ENCODE assay signal across 30 cellular contexts in the genomic region with DNA sequence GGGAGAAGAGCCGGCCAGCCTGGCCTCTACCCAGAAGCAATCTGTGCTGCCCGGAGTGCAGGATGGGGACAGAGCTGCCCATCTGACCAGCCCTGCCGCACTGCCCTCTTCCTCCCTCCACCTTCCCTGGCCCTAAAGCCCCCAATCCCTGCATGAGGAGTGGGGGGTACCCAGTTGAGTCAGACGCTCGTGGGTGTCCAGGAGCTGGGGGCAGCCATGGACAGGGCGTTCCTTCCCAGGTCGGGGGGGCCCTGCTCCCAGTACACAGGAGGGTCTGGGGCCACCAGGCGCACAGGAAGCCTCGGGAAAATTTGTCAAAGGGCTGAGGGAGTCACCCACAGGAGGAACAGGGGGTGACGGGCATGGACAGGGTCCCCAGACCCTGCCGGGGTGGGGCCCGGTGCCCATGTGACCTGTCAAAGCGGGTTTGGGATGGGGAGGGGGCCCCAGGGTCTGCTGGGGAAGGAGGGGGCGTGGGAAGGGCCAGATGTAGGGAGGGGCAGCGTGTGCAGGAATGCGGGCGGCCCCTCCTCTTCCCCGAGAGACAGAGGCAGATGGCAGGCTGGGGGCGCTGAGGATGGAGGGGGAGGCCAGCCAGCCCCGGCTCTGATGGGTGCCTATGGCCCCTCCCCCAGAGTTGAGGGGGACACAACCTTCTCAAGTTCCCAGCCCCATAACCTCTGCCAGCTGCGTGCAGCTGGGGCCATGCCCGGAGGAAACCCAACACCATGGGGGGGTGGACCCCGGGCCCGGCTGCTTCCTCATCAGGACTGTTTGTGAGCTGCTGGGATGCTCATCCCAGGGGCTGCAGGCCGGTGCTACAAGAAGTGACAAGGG. TPM values are rescaled to one million over a fixed set of nuclear protein-coding genes. Genes with fewer than 3 reads are reported as not detected.
A peak's percentile ranks its signal among the peaks of the same experiment; 100 is the strongest.
DNase-seq lines count a peak whose midpoint lies in the region; ATAC-seq, FAIRE-seq and TF ChIP-seq lines count a peak whose summit lies in the region.
"Had no signal": no experiment of that assay in that cellular context is flagged by ENCODE, and none has a peak within 500 bp of the region (broad histone marks: within the 10 kb centered on the region; RNA-seq: fewer than 3 reads in every experiment).

No MANE protein-coding gene starts in this region.

- 55% methylated on average over 25 of the region's 25 CpGs for WGBS in right cardiac atrium

- H3K4me3 Mint-ChIP-seq in WTC11 (no peak overlapping the region), mesothelial cell of epicardium (no peak overlapping the region)
- H3K4me3 Mint-ChIP-seq: activated naive CD8-positive, alpha-beta T cell treated with anti-CD3 and anti-CD28 coated beads, Interleukin-2, amount 50 U/mL, for 24 hours; stimulated activated effector memory CD8-positive, alpha-beta T cell treated with anti-CD3 and anti-CD28 coated beads, Interleukin-12 subunit alpha, Interleukin-12 subunit beta, amount 100 ng/mL, for 72 hours had no signal

- H3K27ac Mint-ChIP-seq in WTC11 (peak overlapping the region; percentile 36; the same call in 1 of the 2 replicates), mesothelial cell of epicardium (peak overlapping the region; percentile 14)
- H3K27ac Mint-ChIP-seq: activated naive CD8-positive, alpha-beta T cell treated with anti-CD3 and anti-CD28 coated beads, Interleukin-2, amount 50 U/mL, for 24 hours; stimulated activated effector memory CD8-positive, alpha-beta T cell treated with anti-CD3 and anti-CD28 coated beads, Interleukin-12 subunit alpha, Interleukin-12 subunit beta, amount 100 ng/mL, for 72 hours had no signal

- H3K27me3 Mint-ChIP-seq in WTC11 (ENCODE audit: low read depth): no peaks in the 10 kb centered on the region; the same call in 1 of the 2 replicates
- peaks cover 2% of the 10 kb centered on the region for H3K27me3 Mint-ChIP-seq in mesothelial cell of epicardium (ENCODE audit: low read depth)
- H3K27me3 Mint-ChIP-seq: activated naive CD8-positive, alpha-beta T cell treated with anti-CD3 and anti-CD28 coated beads, Interleukin-2, amount 50 U/mL, for 24 hours had no signal

- CTCF ChIA-PET in WTC11 (lab: Charles Lee): interaction anchor here (0.9 to 5.3 kb wide), 9 partner anchors 12 to 212 kb away, joined by 3 to 66 read pairs (median 4); partner anchors contain the start of gene TTYH3

- no peak overlapping the region for H3K4me3 ChIP-seq in right cardiac atrium (ENCODE audit: low read length)
- H3K4me3 ChIP-seq: A549, colonic mucosa, left ventricle myocardium inferior, PC-9, sigmoid colon had no signal

- POLR2A ChIA-PET in WTC11 (lab: Charles Lee): interaction anchor here (0.6 to 1.1 kb wide), 2 partner anchors 26 to 35 kb away, joined by 3 to 5 read pairs; no protein-coding TSS in a partner anchor

- H3K9me3 Mint-ChIP-seq in WTC11 (no peaks in the 10 kb centered on the region), mesothelial cell of epicardium (no peaks in the 10 kb centered on the region)
- H3K9me3 Mint-ChIP-seq: activated naive CD8-positive, alpha-beta T cell treated with anti-CD3 and anti-CD28 coated beads, Interleukin-2, amount 50 U/mL, for 24 hours; stimulated activated effector memory CD8-positive, alpha-beta T cell treated with anti-CD3 and anti-CD28 coated beads, Interleukin-12 subunit alpha, Interleukin-12 subunit beta, amount 100 ng/mL, for 72 hours had no signal

- DNase-seq in right cardiac atrium: peak in 2 of 3 donors; percentile 54 to 72
- DNase-seq in cardiac septum (ENCODE audit: low spot score): no peak
- no peak for DNase-seq in WTC11 (ENCODE audit: low spot score)
- DNase-seq in mesothelial cell of epicardium (ENCODE audit: low spot score in 2 of 2, unreplicated experiment in 2 of 2): no peak
- DNase-seq in urothelium cell line (ENCODE audit: low spot score): no peak
- DNase-seq in SW 1271 (lab: John Stamatoyannopoulos, UW): no peak
- DNase-seq: activated effector memory CD4-positive, alpha-beta T cell treated with Interleukin-2 at 50 U/mL for 16 hours; activated naive CD8-positive, alpha-beta T cell treated with anti-CD3 and anti-CD28 coated beads, Interleukin-2, amount 50 U/mL, for 24 hours; brain microvascular endothelial cell; colonic mucosa; GDM1; glutamatergic neuron; left ventricle myocardium inferior; NCI-H1105; NCI-H2081 treated with DMSO at 0.1 percent for 48 hours; PC-9; SHP77 treated with DMSO at 0.1 percent for 48 hours; sigmoid colon had no signal

- no peak for ATAC-seq in right cardiac atrium
- peak; percentile 10 for ATAC-seq in WTC11
- ATAC-seq in GM21447 (IDR thresholded peaks at IDR 0.05; ENCODE audit: unreplicated experiment): no peak
- no peak for ATAC-seq in HG03108 (IDR thresholded peaks at IDR 0.05; ENCODE audit: unreplicated experiment)
- ATAC-seq: A549; activated naive CD8-positive, alpha-beta T cell treated with anti-CD3 and anti-CD28 coated beads, Interleukin-2, amount 50 U/mL, for 24 hours; stimulated activated effector memory CD8-positive, alpha-beta T cell treated with anti-CD3 and anti-CD28 coated beads, Interleukin-12 subunit alpha, Interleukin-12 subunit beta, amount 100 ng/mL, for 72 hours had no signal

- peaks cover 7% of the 10 kb centered on the region for H3K4me1 ChIP-seq in right cardiac atrium (ENCODE audit: control insufficient read depth, insufficient read depth, low read length)
- H3K4me1 ChIP-seq: A549, sigmoid colon had no signal

- H3K27me3 ChIP-seq in right cardiac atrium (ENCODE audit: control insufficient read depth, insufficient read depth): no peaks in the 10 kb centered on the region
- H3K27me3 ChIP-seq: brain microvascular endothelial cell, colonic mucosa had no signal

- intact Hi-C loops in right cardiac atrium (cut with DNase I) (no loop called here), cardiac septum (cut with DNase I) (no loop called here)

- H3K4me1 Mint-ChIP-seq in WTC11 (peaks cover 42% of the 10 kb centered on the region), mesothelial cell of epicardium (peaks cover 31% of the 10 kb centered on the region)
- H3K4me1 Mint-ChIP-seq: activated naive CD8-positive, alpha-beta T cell treated with anti-CD3 and anti-CD28 coated beads, Interleukin-2, amount 50 U/mL, for 24 hours; stimulated activated effector memory CD8-positive, alpha-beta T cell treated with anti-CD3 and anti-CD28 coated beads, Interleukin-12 subunit alpha, Interleukin-12 subunit beta, amount 100 ng/mL, for 72 hours had no signal

- TF ChIP-seq CTCF in WTC11 (IDR thresholded peaks at IDR 0.05): no peak
- no peak for TF ChIP-seq CTCF in mesothelial cell of epicardium (IDR thresholded peaks at IDR 0.05; ENCODE audit: unreplicated experiment)

- no peaks in the 10 kb centered on the region for H3K9me3 ChIP-seq in right cardiac atrium (ENCODE audit: control insufficient read depth, low read length)
- H3K9me3 ChIP-seq: A549, colonic mucosa, left ventricle myocardium inferior, sigmoid colon had no signal

- H3K36me3 Mint-ChIP-seq in WTC11 (no peaks in the 10 kb centered on the region), mesothelial cell of epicardium (no peaks in the 10 kb centered on the region)
- H3K36me3 Mint-ChIP-seq: stimulated activated effector memory CD8-positive, alpha-beta T cell treated with anti-CD3 and anti-CD28 coated beads, Interleukin-12 subunit alpha, Interleukin-12 subunit beta, amount 100 ng/mL, for 72 hours had no signal

- FAIRE-seq in urothelium cell line (lab: Jason Lieb, UNC): peak; percentile 95
- FAIRE-seq: A549, D721Med had no signal

- no peak overlapping the region for H3K27ac ChIP-seq in right cardiac atrium (ENCODE audit: low read length)
- H3K27ac ChIP-seq: A549, brain microvascular endothelial cell, colonic mucosa, left ventricle myocardium inferior, PC-9, sigmoid colon had no signal

TF ChIP-seq in WTC11, 78 proteins besides CTCF, POLR2A, EP300 and RAD21:
- TF ChIP-seq GTF2I (CRISPR knock-in tag; conservative IDR thresholded peaks at IDR 0.05): no peak
- TF ChIP-seq ZNF423 (CRISPR knock-in tag; IDR thresholded peaks at IDR 0.05): no peak
- 0 out of 2 replicates have a peak, but pooled peaks have one; percentile 42 for TF ChIP-seq USF2 (CRISPR knock-in tag; IDR thresholded peaks at IDR 0.05)
- no peak for TF ChIP-seq ATF1 (CRISPR knock-in tag; IDR thresholded peaks at IDR 0.05)
- no peak for TF ChIP-seq JUN (CRISPR knock-in tag; IDR thresholded peaks at IDR 0.05)
- TF ChIP-seq NR2C2 (CRISPR knock-in tag; IDR thresholded peaks at IDR 0.05): no peak

RNA-seq across cellular contexts. Expression of gene GRIFIN, which starts 21.5 kb away (rescaled TPM):
- total RNA-seq in right cardiac atrium (not detected), cardiac septum (not detected), WTC11 (2021) (not detected in 3 replicates), mesothelial cell of epicardium (not detected in 3 replicates)
- polyA plus RNA-seq in right cardiac atrium: not detected
- total RNA-seq: colonic mucosa; fibroblast of lung; H4; left ventricle myocardium inferior; mucosa of gallbladder; omental fat pad; PC-9; sigmoid colon; T-helper 1 cell treated with Interleukin-12 subunit alpha and Interleukin-12 subunit beta and Interleukin-4 antibody, amounts not matched to agents 30 ng/mL and 1 ng/mL, for 36 hours; temporal lobe had no signal
- polyA plus RNA-seq: A549, BJ, fibroblast of lung, sigmoid colon had no signal

RNA-seq across cellular contexts. Expression of gene LFNG, which starts 21.9 kb away (rescaled TPM):
- 1 to 10 TPM; 3.6 to 6.6 (median 4.8) TPM for total RNA-seq in right cardiac atrium
- polyA plus RNA-seq in right cardiac atrium: 6.0 TPM
- 6.2 TPM for total RNA-seq in cardiac septum
- total RNA-seq in WTC11 (2021): 24.1 to 29.4 TPM (median 26.5 TPM) in 3 replicates
- total RNA-seq in mesothelial cell of epicardium: 16.0 to 19.0 TPM (median 16.3 TPM) in 3 replicates

RNA-seq across cellular contexts. Expression of gene BRAT1, which starts 57.6 kb away (rescaled TPM):
- total RNA-seq in right cardiac atrium (10 to 100 TPM; 15.4 to 19.0 (median 16.1) TPM), cardiac septum (12.8 TPM), WTC11 (2021) (44.0 to 50.0 TPM (median 46.1 TPM) in 3 replicates), mesothelial cell of epicardium (44.2 to 47.6 TPM (median 46.8 TPM) in 3 replicates)
- polyA plus RNA-seq in right cardiac atrium: 16.9 TPM

Comparison
In these comparisons a context has a peak if more than half of its experiments do, and no peak if none do; other contexts are left out.
1. DNase-seq: peak in right cardiac atrium (2 of 3); none in cardiac septum (single experiment), WTC11 (single experiment), mesothelial cell of epicardium (0 of 2), urothelium cell line (single experiment) and SW 1271 (0 of 2).